ENCODE assay signal across 18 cellular contexts in genomic region chr17:61394630-61395408, GRCh38. TPM values are rescaled to one million over a fixed set of nuclear protein-coding genes. Genes with fewer than 3 reads are reported as not detected.
DNase-seq lines count a peak whose midpoint lies in the region; ATAC-seq and TF ChIP-seq lines count a peak whose summit lies in the region.
"Had no signal": no experiment of that assay in that cellular context is flagged by ENCODE, and none has a peak within 500 bp of the region (broad histone marks: within the 10 kb centered on the region; RNA-seq: fewer than 3 reads in every experiment).

No MANE protein-coding gene starts in this region.

- H3K27ac Mint-ChIP-seq in activated CD4-positive, alpha-beta memory T cell treated with anti-CD3 and anti-CD28 coated beads, Interleukin-2, amount 10 ng/mL, durations not matched to agents 7 days and 5 days: peak overlapping the region; percentile 24
- no peak overlapping the region for H3K27ac Mint-ChIP-seq in activated CD4-positive, alpha-beta memory T cell treated with anti-CD3 and anti-CD28 coated beads for 36 hours
- H3K27ac Mint-ChIP-seq in WTC11 (no peak overlapping the region), natural killer cell (no peak overlapping the region)
- H3K27ac Mint-ChIP-seq: CD8-positive, alpha-beta T cell; progenitor cell of endocrine pancreas had no signal

- H3K9me3 Mint-ChIP-seq in activated CD4-positive, alpha-beta memory T cell treated with anti-CD3 and anti-CD28 coated beads, Interleukin-2, amount 10 ng/mL, durations not matched to agents 7 days and 5 days: no peaks in the 10 kb centered on the region
- H3K9me3 Mint-ChIP-seq in activated CD4-positive, alpha-beta memory T cell treated with anti-CD3 and anti-CD28 coated beads for 36 hours: no peaks in the 10 kb centered on the region
- no peaks in the 10 kb centered on the region for H3K9me3 Mint-ChIP-seq in WTC11
- no peaks in the 10 kb centered on the region for H3K9me3 Mint-ChIP-seq in natural killer cell
- H3K9me3 Mint-ChIP-seq: CD8-positive, alpha-beta T cell; T-cell had no signal

- POLR2A ChIA-PET in activated CD4-positive, alpha-beta memory T cell treated with anti-CD3 and anti-CD28 coated beads, Interleukin-2, amount 10 ng/mL, durations not matched to agents 7 days and 5 days (lab: Charles Lee): interaction anchor here (0.7 to 0.9 kb wide), 2 partner anchors 10 to 173 kb away, joined by 3 read pairs; no protein-coding TSS in a partner anchor
- POLR2A ChIA-PET in activated CD4-positive, alpha-beta memory T cell treated with anti-CD3 and anti-CD28 coated beads for 36 hours (lab: Charles Lee): no interaction called here
- POLR2A ChIA-PET in WTC11 (lab: Charles Lee): no interaction called here

- H3K4me1 ChIP-seq in left lung (peaks cover 7 to 41% of the 10 kb centered on the region in 2 donors), transverse colon (peaks cover 5 to 39% (median 28%) of the 10 kb centered on the region in 4 donors)

- H3K27ac ChIP-seq in left lung (peak overlapping the region; percentile 89 to 94), transverse colon (peak overlapping the region in 3 of 4 donors; percentile 74 to 78 (median 76))

- H3K4me3 Mint-ChIP-seq in activated CD4-positive, alpha-beta memory T cell treated with anti-CD3 and anti-CD28 coated beads, Interleukin-2, amount 10 ng/mL, durations not matched to agents 7 days and 5 days: no peak overlapping the region
- no peak overlapping the region for H3K4me3 Mint-ChIP-seq in activated CD4-positive, alpha-beta memory T cell treated with anti-CD3 and anti-CD28 coated beads for 36 hours
- H3K4me3 Mint-ChIP-seq in WTC11 (peak overlapping the region; percentile 56; the same call in 1 of the 2 replicates), natural killer cell (no peak overlapping the region)
- H3K4me3 Mint-ChIP-seq: CD8-positive, alpha-beta T cell had no signal

- H3K27me3 Mint-ChIP-seq in activated CD4-positive, alpha-beta memory T cell treated with anti-CD3 and anti-CD28 coated beads, Interleukin-2, amount 10 ng/mL, durations not matched to agents 7 days and 5 days: peaks cover 37% of the 10 kb centered on the region
- peaks cover 31% of the 10 kb centered on the region for H3K27me3 Mint-ChIP-seq in activated CD4-positive, alpha-beta memory T cell treated with anti-CD3 and anti-CD28 coated beads for 36 hours
- H3K27me3 Mint-ChIP-seq in WTC11 (ENCODE audit: low read depth): peaks cover 83% of the 10 kb centered on the region
- H3K27me3 Mint-ChIP-seq in natural killer cell (ENCODE audit: low read depth in 2 of 2): peaks cover 16 to 18% of the 10 kb centered on the region in 2 donors

- ATAC-seq in WTC11 (no peak), left lung (no peak), natural killer cell (no peak), GM19328 (IDR thresholded peaks at IDR 0.05; ENCODE audit: unreplicated experiment) (no peak)
- ATAC-seq: CD8-positive, alpha-beta T cell; PC-3; T-cell had no signal

- H3K4me3 ChIP-seq in left lung (no peak overlapping the region), transverse colon (no peak overlapping the region)

- intact Hi-C loops in activated CD4-positive, alpha-beta memory T cell treated with anti-CD3 and anti-CD28 coated beads for 36 hours (cut with micrococcal nuclease): no loop called here
- intact Hi-C loops in left lung (cut with DNase I): loop anchor here in 1 of 2 donors (10.0 kb wide), 1 partner anchor 390 kb away; no protein-coding TSS in a partner anchor
- intact Hi-C loops in transverse colon (cut with DNase I; ENCODE audit: low total_unique reads): no loop called here
- intact Hi-C loops in natural killer cell (cut with micrococcal nuclease): loop anchor here (5.0 kb wide), 1 partner anchor 673 kb away; no protein-coding TSS in a partner anchor

- no peak for TF ChIP-seq EP300 in transverse colon (IDR thresholded peaks at IDR 0.05; ENCODE audit: low read depth)

- TF ChIP-seq CTCF in WTC11 (IDR thresholded peaks at IDR 0.05): no peak
- TF ChIP-seq CTCF in left lung (IDR thresholded peaks at IDR 0.05): no peak
- TF ChIP-seq CTCF in transverse colon (IDR thresholded peaks at IDR 0.05): no peak
- TF ChIP-seq CTCF in natural killer cell (IDR thresholded peaks at IDR 0.05): no peak

- CTCF ChIA-PET in activated CD4-positive, alpha-beta memory T cell treated with anti-CD3 and anti-CD28 coated beads, Interleukin-2, amount 10 ng/mL, durations not matched to agents 7 days and 5 days (lab: Charles Lee): interaction anchor here (1.0 to 1.4 kb wide), 4 partner anchors 17 to 423 kb away, joined by 3 to 6 read pairs (median 4); no protein-coding TSS in a partner anchor
- CTCF ChIA-PET in activated CD4-positive, alpha-beta memory T cell treated with anti-CD3 and anti-CD28 coated beads for 36 hours (lab: Charles Lee): interaction anchor here (0.9 to 2.2 kb wide), 8 partner anchors 14 to 674 kb away, joined by 3 to 7 read pairs (median 4); no protein-coding TSS in a partner anchor
- CTCF ChIA-PET in WTC11 (lab: Charles Lee): interaction anchor here (0.6 to 1.9 kb wide), 9 partner anchors 8 to 674 kb away, joined by 3 to 12 read pairs (median 3); no protein-coding TSS in a partner anchor

- no peak for DNase-seq in activated CD4-positive, alpha-beta memory T cell treated with anti-CD3 and anti-CD28 coated beads, Interleukin-2, amount 10 ng/mL, durations not matched to agents 7 days and 5 days
- no peak for DNase-seq in activated CD4-positive, alpha-beta memory T cell treated with anti-CD3 and anti-CD28 coated beads for 36 hours
- DNase-seq in WTC11 (ENCODE audit: low spot score): no peak
- peak in 1 of 2 donors; percentile 57 for DNase-seq in left lung
- no peak for DNase-seq in transverse colon
- no peak for DNase-seq in natural killer cell
- DNase-seq in NCI-H2081 (lab: John Stamatoyannopoulos, UW): no peak
- DNase-seq: 8988T; activated CD4-positive, alpha-beta T cell treated with anti-CD3 and anti-CD28 coated beads for 48 hours; activated T-cell treated with anti-CD3 and anti-CD28 coated beads, Interleukin-2, amount 50 U/mL, for 48 hours; amygdala; CD8-positive, alpha-beta T cell; NCI-H1105 treated with DMSO at 0.1 percent for 48 hours; PC-3; T-cell had no signal

- no peak for TF ChIP-seq POLR2A in transverse colon (IDR thresholded peaks at IDR 0.05)

- H3K4me1 Mint-ChIP-seq in activated CD4-positive, alpha-beta memory T cell treated with anti-CD3 and anti-CD28 coated beads, Interleukin-2, amount 10 ng/mL, durations not matched to agents 7 days and 5 days: peaks cover 10% of the 10 kb centered on the region
- peaks cover 12% of the 10 kb centered on the region for H3K4me1 Mint-ChIP-seq in activated CD4-positive, alpha-beta memory T cell treated with anti-CD3 and anti-CD28 coated beads for 36 hours (ENCODE audit: low read depth)
- peaks cover 17% of the 10 kb centered on the region for H3K4me1 Mint-ChIP-seq in WTC11
- peaks cover 5% of the 10 kb centered on the region in 2 donors for H3K4me1 Mint-ChIP-seq in natural killer cell

- WGBS in transverse colon (ENCODE audit: low coverage in 1 of 2), 2 donors: 77% methylated on average over 10 of the region's 10 CpGs; no CpG with 5 or more reads in 1 of the 2 donors

- H3K36me3 Mint-ChIP-seq in activated CD4-positive, alpha-beta memory T cell treated with anti-CD3 and anti-CD28 coated beads, Interleukin-2, amount 10 ng/mL, durations not matched to agents 7 days and 5 days (ENCODE audit: low read depth): peaks cover 4% of the 10 kb centered on the region
- H3K36me3 Mint-ChIP-seq in activated CD4-positive, alpha-beta memory T cell treated with anti-CD3 and anti-CD28 coated beads for 36 hours: no peaks in the 10 kb centered on the region
- no peaks in the 10 kb centered on the region for H3K36me3 Mint-ChIP-seq in WTC11
- no peaks in the 10 kb centered on the region for H3K36me3 Mint-ChIP-seq in natural killer cell

- peaks cover 33 to 60% of the 10 kb centered on the region in 2 donors for H3K27me3 ChIP-seq in left lung
- peaks cover 51% of the 10 kb centered on the region for H3K27me3 ChIP-seq in transverse colon

- in situ Hi-C loops in transverse colon (cut with MboI; ENCODE audit: low pct_ligation_motif_present in 1 of 4, low pct_unique_long_range_greater_than_20kb in 1 of 4, low sequenced_read_pairs in 3 of 4): loop anchor here (5.0 to 25.0 kb wide), 6 partner anchors 158 to 683 kb away; no protein-coding TSS in a partner anchor

- H3K36me3 ChIP-seq in left lung (no peaks in the 10 kb centered on the region), transverse colon (no peaks in the 10 kb centered on the region)

- H3K9me3 ChIP-seq in left lung (no peaks in the 10 kb centered on the region), transverse colon (no peaks in the 10 kb centered on the region)

TF ChIP-seq in WTC11, 78 proteins besides CTCF, POLR2A, EP300 and RAD21:
- no peak for TF ChIP-seq USF1 (CRISPR knock-in tag; IDR thresholded peaks at IDR 0.05)
- TF ChIP-seq EMX1 (CRISPR knock-in tag; IDR thresholded peaks at IDR 0.05): no peak
- TF ChIP-seq NR1H2 (CRISPR knock-in tag; IDR thresholded peaks at IDR 0.05): no peak
- TF ChIP-seq SOX15 (CRISPR knock-in tag; IDR thresholded peaks at IDR 0.05): no peak
- no peak for TF ChIP-seq ZNF671 (CRISPR knock-in tag; IDR thresholded peaks at IDR 0.05)
- no peak for TF ChIP-seq RELA (CRISPR knock-in tag; IDR thresholded peaks at IDR 0.05; ENCODE audit: borderline replicate concordance)
- no peak for TF ChIP-seq FOXP1 (CRISPR knock-in tag; IDR thresholded peaks at IDR 0.05; ENCODE audit: borderline replicate concordance)

RNA-seq across cellular contexts. Expression of gene TBX2, which starts 4.8 kb away (rescaled TPM):
- total RNA-seq in activated CD4-positive, alpha-beta memory T cell treated with anti-CD3 and anti-CD28 coated beads, Interleukin-2, amount 10 ng/mL, durations not matched to agents 7 days and 5 days: not detected
- under 1 TPM in 1 of 2 experiments, not detected in 1; 0.05 TPM for total RNA-seq in activated CD4-positive, alpha-beta memory T cell treated with anti-CD3 and anti-CD28 coated beads for 36 hours
- total RNA-seq in WTC11 (2021) (0.09 to 0.41 TPM (median 0.21 TPM) in 3 replicates), left lung (100 to 1,000 TPM; 104 to 119 TPM), transverse colon (10 to 100 TPM in 2 of 4 donors, 1 to 10 TPM in 2; 2.6 to 13.5 (median 8.7) TPM), natural killer cell (under 1 TPM in 2 of 3 donors, not detected in 1; 0.09 to 0.23 TPM)
- total RNA-seq: CD8-positive, alpha-beta T cell; dermis microvascular lymphatic vessel endothelial cell had no signal

RNA-seq across cellular contexts. Expression of gene TBX4, which starts 57.4 kb away (rescaled TPM):
- not detected for total RNA-seq in activated CD4-positive, alpha-beta memory T cell treated with anti-CD3 and anti-CD28 coated beads, Interleukin-2, amount 10 ng/mL, durations not matched to agents 7 days and 5 days
- not detected for total RNA-seq in activated CD4-positive, alpha-beta memory T cell treated with anti-CD3 and anti-CD28 coated beads for 36 hours
- total RNA-seq in WTC11 (2021) (not detected in 3 replicates), left lung (10 to 100 TPM; 21.2 to 29.3 TPM), transverse colon (1 to 10 TPM in 1 of 4 donors, not detected in 3; 2.4 TPM), natural killer cell (not detected)
- total RNA-seq: CD8-positive, alpha-beta T cell; dermis microvascular lymphatic vessel endothelial cell; PC-3; progenitor cell of endocrine pancreas; T-cell had no signal

Comparison
In these comparisons a context has a peak if more than half of its experiments do, and no peak if none do; other contexts are left out.
1. RNA of gene TBX2, which starts 4.8 kb away (total RNA-seq): 104 to 119 TPM in left lung; 2.6 to 13.5 TPM in transverse colon, 0.09 to 0.23 TPM in natural killer cell, 0.09 to 0.41 TPM in WTC11, 0.05 TPM in activated CD4-positive, alpha-beta memory T cell treated with anti-CD3 and anti-CD28 coated beads for 36 hours and not detected in activated CD4-positive, alpha-beta memory T cell treated with anti-CD3 and anti-CD28 coated beads, Interleukin-2, amount 10 ng/mL, durations not matched to agents 7 days and 5 days; every median in the first group is over 4 times any median in the second.
2. RNA of gene TBX4, which starts 57.4 kb away (total RNA-seq): 21.2 to 29.3 TPM in left lung; not detected in WTC11, not detected in activated CD4-positive, alpha-beta memory T cell treated with anti-CD3 and anti-CD28 coated beads, Interleukin-2, amount 10 ng/mL, durations not matched to agents 7 days and 5 days, not detected in activated CD4-positive, alpha-beta memory T cell treated with anti-CD3 and anti-CD28 coated beads for 36 hours, 2.4 TPM in transverse colon and not detected in natural killer cell; every median in the first group is over 4 times any median in the second.